Comparison of ENCODE assay signal across 28 cellular contexts in genomic region chr11:17496406-17496805, GRCh38. TPM values are rescaled to one million over a fixed set of nuclear protein-coding genes. Genes with fewer than 3 reads are reported as not detected.
DNase-seq lines count a peak whose midpoint lies in the region; TF ChIP-seq lines count a peak whose summit lies in the region.
"Had no signal": no experiment of that assay in that cellular context is flagged by ENCODE, and none has a peak within 500 bp of the region (broad histone marks: within the 10 kb centered on the region; RNA-seq: fewer than 3 reads in every experiment).

No MANE protein-coding gene starts in this region.

- DNase-seq in DMS79 treated with DMSO at 0.1 percent for 48 hours (lab: John Stamatoyannopoulos, UW) (peak; percentile 36), DMS79 (lab: John Stamatoyannopoulos, UW) (no peak), G401 (ENCODE audit: low spot score) (peak; percentile 55), dermis blood vessel endothelial cell (peak; percentile 81), osteoblast (ENCODE audit: insufficient read length, low spot score, missing footprints) (peak; percentile 65), superior temporal gyrus (ENCODE audit: extremely low spot score) (no peak), GM19238 (ENCODE audit: insufficient read length, low spot score) (no peak)
- DNase-seq in activated CD4-positive, alpha-beta T cell treated with anti-CD3 and anti-CD28 coated beads for 48 hours, result no peak
- DNase-seq: activated CD4-positive, CD25-positive, alpha-beta regulatory T cell treated with anti-CD3 and anti-CD28 coated beads, Interleukin-2, amount 50 U/mL, for 72 hours; activated CD8-positive, alpha-beta T cell treated with anti-CD3 and anti-CD28 coated beads, Interleukin-2, amount 10 ng/mL, durations not matched to agents 7 days and 5 days; activated effector memory CD4-positive, alpha-beta T cell treated with anti-CD3 and anti-CD28 coated beads, Interleukin-2, amount 50 U/mL, for 16 hours; activated T-cell treated with anti-CD3 and anti-CD28 coated beads for 4 hours; AML-193; effector memory CD4-positive, alpha-beta T cell; NCI-H1105; NCI-H2029 treated with DMSO at 0.1 percent for 48 hours; NCI-H446; PC-9; stimulated activated naive CD8-positive, alpha-beta T cell treated with anti-CD3 and anti-CD28 coated beads, Interleukin-15, amount 100 ng/mL, for 72 hours; T-cell; trophoblast cell had no signal

- H3K27me3 ChIP-seq in osteoblast (ENCODE audit: insufficient read depth, low read length), result peaks cover 26% of the 10 kb centered on the region
- H3K27me3 ChIP-seq: neural progenitor cell had no signal

- H2AFZ ChIP-seq in osteoblast (ENCODE audit: low read length), result no peak overlapping the region
- H2AFZ ChIP-seq: neural progenitor cell, PC-9 had no signal

- no peaks in the 10 kb centered on the region for H3K9me3 ChIP-seq in osteoblast (ENCODE audit: low read depth, low read length)
- H3K9me3 ChIP-seq: esophagus muscularis mucosa had no signal

- no peak for TF ChIP-seq CTCF in osteoblast (IDR thresholded peaks at IDR 0.05; ENCODE audit: extremely low read depth, low read depth, low read length)

- in situ Hi-C loops in G401 (cut with HindIII; ENCODE audit: low sequenced_read_pairs), result no loop called here

- no peaks in the 10 kb centered on the region for H3K79me2 ChIP-seq in osteoblast (ENCODE audit: insufficient read depth, low read length)

- no peak overlapping the region for H3K4me3 ChIP-seq in osteoblast (ENCODE audit: insufficient read depth, low read length)
- H3K4me3 ChIP-seq: esophagus muscularis mucosa, neural progenitor cell, PC-9 had no signal

- no peak overlapping the region for H3K4me2 ChIP-seq in osteoblast (ENCODE audit: insufficient read depth, low read length)
- H3K4me2 ChIP-seq: neural progenitor cell, PC-9 had no signal

- no peaks in the 10 kb centered on the region for H3K36me3 ChIP-seq in osteoblast (ENCODE audit: insufficient read depth, low read length)
- H3K36me3 ChIP-seq: esophagus muscularis mucosa, neural progenitor cell had no signal

- no peaks in the 10 kb centered on the region for H4K20me1 ChIP-seq in osteoblast (ENCODE audit: insufficient read depth, low read length)

- no peak overlapping the region for H3K27ac ChIP-seq in osteoblast (ENCODE audit: low read depth, low read length)
- H3K27ac ChIP-seq: esophagus muscularis mucosa, neural progenitor cell, PC-9 had no signal

- H3K4me1 ChIP-seq in osteoblast (ENCODE audit: insufficient read depth, low read length), result no peaks in the 10 kb centered on the region
- H3K4me1 ChIP-seq: esophagus muscularis mucosa, neural progenitor cell had no signal

RNA-seq across cellular contexts. Expression of gene ABCC8, which starts 19.8 kb away (rescaled TPM):
- 0.47 and 1.1 TPM in 2 replicates for total RNA-seq in G401 (2014; rRNA removed; shearing (Covaris generic))
- total RNA-seq in dermis blood vessel endothelial cell (not detected in 2 replicates), osteoblast (not detected in 2 replicates)
- total RNA-seq: A172, Daoy, kidney epithelial cell, lung microvascular endothelial cell, PC-9, T-cell had no signal

RNA-seq across cellular contexts. Expression of gene USH1C, which starts 47.8 kb away (rescaled TPM):
- not detected in 2 replicates for total RNA-seq in G401 (2014; rRNA removed; shearing (Covaris generic))
- not detected in 2 replicates for total RNA-seq in dermis blood vessel endothelial cell
- total RNA-seq in osteoblast, result not detected in 2 replicates
- total RNA-seq: A172; activated CD8-positive, alpha-beta T cell treated with anti-CD3 and anti-CD28 coated beads, Interleukin-2, amount 10 ng/mL, durations not matched to agents 7 days and 5 days; Daoy; esophagus muscularis mucosa; lung microvascular endothelial cell; PC-9; T-cell had no signal

RNA-seq across cellular contexts. Expression of gene OTOG, which starts 50.7 kb away (rescaled TPM):
- not detected in 2 replicates for total RNA-seq in G401 (2014; rRNA removed; shearing (Covaris generic))
- not detected in 2 replicates for total RNA-seq in dermis blood vessel endothelial cell
- not detected in 2 replicates for total RNA-seq in osteoblast
- total RNA-seq: A172; activated CD8-positive, alpha-beta T cell treated with anti-CD3 and anti-CD28 coated beads, Interleukin-2, amount 10 ng/mL, durations not matched to agents 7 days and 5 days; Daoy; esophagus muscularis mucosa; kidney epithelial cell; lung microvascular endothelial cell; PC-9; posterior vena cava; T-cell had no signal

Comparison
In these comparisons a context has a peak if more than half of its experiments do, and no peak if none do; other contexts are left out.
1. DNase-seq: peak in DMS79 treated with DMSO at 0.1 percent for 48 hours (single experiment), G401 (single experiment), dermis blood vessel endothelial cell (single experiment) and osteoblast (single experiment); none in DMS79 (single experiment), activated CD4-positive, alpha-beta T cell treated with anti-CD3 and anti-CD28 coated beads for 48 hours (single experiment), superior temporal gyrus (single experiment) and GM19238 (single experiment).